13 cellular contexts compared by ENCODE assay signal in the genomic region with DNA sequence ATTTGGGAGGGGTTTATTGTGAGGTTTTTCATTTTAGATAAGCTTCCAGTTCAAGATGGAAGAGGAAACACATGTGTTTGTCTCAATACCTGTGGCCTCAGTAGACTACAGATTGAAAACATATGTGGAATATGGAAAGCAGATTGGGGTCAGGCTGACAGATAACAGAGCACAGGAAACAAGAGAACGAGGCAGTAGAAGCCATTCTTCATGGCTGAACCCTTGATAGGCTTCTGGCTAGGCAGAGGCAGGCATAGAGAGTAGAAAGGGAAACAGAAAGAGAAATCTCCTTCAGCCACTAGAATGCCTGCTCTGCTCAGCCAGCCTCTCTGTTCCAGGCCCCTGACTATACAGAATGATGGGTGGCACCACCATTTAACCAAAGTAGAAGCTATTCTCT.
DNase-seq lines count a peak whose midpoint lies in the region; ATAC-seq and TF ChIP-seq lines count a peak whose summit lies in the region.
"Had no signal": no experiment of that assay in that cellular context is flagged by ENCODE, and none has a peak within 500 bp of the region (broad histone marks: within the 10 kb centered on the region; RNA-seq: fewer than 3 reads in every experiment).

No MANE protein-coding gene starts in this region.

- H3K4me3 ChIP-seq in IMR-90 (ENCODE audit: insufficient read depth, low read depth, low read length): no peak overlapping the region

- no peak overlapping the region; the same call in 1 of the 2 replicates for H3K14ac ChIP-seq in IMR-90 (replicated peaks; ENCODE audit: low read depth, low read length)

- H3K4me1 ChIP-seq in IMR-90 (ENCODE audit: control insufficient read depth, insufficient read depth, low read length): no peaks in the 10 kb centered on the region

- no peaks in the 10 kb centered on the region for H3K9me3 ChIP-seq in IMR-90 (ENCODE audit: control insufficient read depth, insufficient read depth, low read length)

- no peak for TF ChIP-seq RAD21 in IMR-90 (IDR thresholded peaks at IDR 0.05; ENCODE audit: low read length)

- POLR2A ChIA-PET in IMR-90 (lab: Charles Lee; ENCODE audit: unreplicated experiment): interaction anchor here (0.7 kb wide), 1 partner anchor 175 kb away, joined by 3 read pairs; no protein-coding TSS in a partner anchor

- no peak overlapping the region for H4K91ac ChIP-seq in IMR-90 (ENCODE audit: insufficient read depth, low read depth, low read length)

- H4K5ac ChIP-seq in IMR-90 (ENCODE audit: low read depth, low read length): no peak overlapping the region

- no peak overlapping the region for H4K8ac ChIP-seq in IMR-90 (ENCODE audit: low read depth in 2 of 2, low read length in 2 of 2)

- BruUV-seq in IMR-90 (replicated peaks; lab: Mats Ljungman, UMichigan): no TSS peak

- no CpG with 5 or more reads among the region's 1 CpG for WGBS in IMR-90 (ENCODE audit: extremely low coverage in 2 of 2, insufficient read length in 1 of 2), 2 experiments

- dilution Hi-C loops in IMR-90 (cut with HindIII; ENCODE audit: low sequenced_read_pairs, unreplicated experiment): loop anchor here (25.0 kb wide), 1 partner anchor 109 kb away; no protein-coding TSS in a partner anchor

- H3K4ac ChIP-seq in IMR-90 (ENCODE audit: low read depth, low read length): no peak overlapping the region

- H3K27ac ChIP-seq in IMR-90 (ENCODE audit: insufficient read depth, low read length): no peak overlapping the region

- no peak overlapping the region for H3K23ac ChIP-seq in IMR-90 (ENCODE audit: low read depth, low read length)

- in situ Hi-C loops in IMR-90 (cut with MboI; ENCODE audit: low sequenced_read_pairs): no loop called here

- H2AFZ ChIP-seq in IMR-90 (replicated peaks; ENCODE audit: low read length, poor library complexity): no peak overlapping the region

- no peaks in the 10 kb centered on the region for H3K36me3 ChIP-seq in IMR-90 (ENCODE audit: control insufficient read depth, insufficient read depth, low read length)

- peak overlapping the region; percentile 42; the same call in 1 of the 2 replicates for H2BK120ac ChIP-seq in IMR-90 (ENCODE audit: low read depth, low read length)

- 0 out of 2 replicates have a peak overlapping the region, but pooled peaks have one; percentile 57 for H3K18ac ChIP-seq in IMR-90 (ENCODE audit: low read depth, low read length)

- CTCF ChIA-PET in IMR-90 (lab: Yijun Ruan, JAX): interaction anchor here (0.6 kb wide), 2 partner anchors 19 to 50 kb away, joined by 4 to 6 read pairs; no protein-coding TSS in a partner anchor

- H2BK15ac ChIP-seq in IMR-90 (ENCODE audit: low read depth, low read length): peak overlapping the region; percentile 69; the same call in 2 of the 3 replicates

- H4K20me1 ChIP-seq in IMR-90 (ENCODE audit: insufficient read depth, low read length): no peaks in the 10 kb centered on the region

- no peak overlapping the region for H2BK5ac ChIP-seq in IMR-90 (ENCODE audit: low read depth, low read length, poor library complexity, severe bottlenecking)

- ATAC-seq in GM18511 (IDR thresholded peaks at IDR 0.05; ENCODE audit: unreplicated experiment): peak; percentile 97
- peak; percentile 95 for ATAC-seq in HG02943 (IDR thresholded peaks at IDR 0.05; ENCODE audit: low read depth, unreplicated experiment)
- peak; percentile 62 for ATAC-seq in IMR-90 (ENCODE audit: low read depth)
- ATAC-seq: left colon had no signal

- intact Hi-C loops in IMR-90 (cut with micrococcal nuclease) (no loop called here), posterior vena cava (cut with DNase I) (no loop called here)

- H3K56ac ChIP-seq in IMR-90 (ENCODE audit: extremely low read depth, insufficient read depth, low read length): no peak overlapping the region

- no peak for TF ChIP-seq POLR2A in IMR-90 (IDR thresholded peaks at IDR 0.05; ENCODE audit: low read depth, low read length)

- no peak overlapping the region for H3K4me2 ChIP-seq in IMR-90 (ENCODE audit: low read depth, low read length)

- H2BK20ac ChIP-seq in IMR-90 (ENCODE audit: low read depth, low read length): peak overlapping the region; percentile 13

- H3K79me1 ChIP-seq in IMR-90 (ENCODE audit: low read depth in 1 of 2, low read length in 2 of 2): no peaks in the 10 kb centered on the region

- no peaks in the 10 kb centered on the region for H3K27me3 ChIP-seq in IMR-90 (ENCODE audit: control insufficient read depth, insufficient read depth, low read length)

- no peak overlapping the region for H3K9ac ChIP-seq in IMR-90 (ENCODE audit: low read depth, low read length)

- DNase-seq in GM20000 (ENCODE audit: low spot score) (peak; percentile 34), IMR-90 (no peak), NCI-H2196 (lab: John Stamatoyannopoulos, UW; ENCODE audit: unreplicated experiment) (no peak), posterior vena cava (ENCODE audit: low spot score) (no peak), mucosa of gallbladder (ENCODE audit: low spot score) (no peak)
- DNase-seq in activated T-cell treated with anti-CD3 and anti-CD28 coated beads, Interleukin-2, amount 50 U/mL, for 1 hour: no peak
- DNase-seq: activated naive CD4-positive, alpha-beta T cell treated with anti-CD3 and anti-CD28 coated beads, Interleukin-2, amount 50 U/mL, for 16 hours; foreskin melanocyte; left colon; NCI-H748 treated with DMSO at 0.1 percent for 48 hours; stimulated activated naive CD4-positive, alpha-beta T cell had no signal

- TF ChIP-seq CTCF in GM20000 (IDR thresholded peaks at IDR 0.05; ENCODE audit: extremely low read depth, missing control alignments) (no peak), IMR-90 (conservative IDR thresholded peaks at IDR 0.05; ENCODE audit: low read depth, low read length) (no peak)

- H2AK5ac ChIP-seq in IMR-90 (ENCODE audit: low read depth, low read length): peak overlapping the region; percentile 5; the same call in 1 of the 2 replicates

- H3K9me1 ChIP-seq in IMR-90 (ENCODE audit: insufficient read depth, low read length): no peaks in the 10 kb centered on the region

- H2AK9ac ChIP-seq in IMR-90 (replicated peaks; ENCODE audit: low read depth, low read length, poor library complexity): no peak overlapping the region

TF ChIP-seq in IMR-90, 13 proteins besides CTCF, POLR2A, EP300 and RAD21:
- TF ChIP-seq RFX5 (IDR thresholded peaks at IDR 0.05; ENCODE audit: low read depth, low read length): no peak
- no peak for TF ChIP-seq MAZ (IDR thresholded peaks at IDR 0.05; ENCODE audit: borderline replicate concordance, low read depth, low read length)
